ENCODE assay signal across 20 cellular contexts in the genomic region with DNA sequence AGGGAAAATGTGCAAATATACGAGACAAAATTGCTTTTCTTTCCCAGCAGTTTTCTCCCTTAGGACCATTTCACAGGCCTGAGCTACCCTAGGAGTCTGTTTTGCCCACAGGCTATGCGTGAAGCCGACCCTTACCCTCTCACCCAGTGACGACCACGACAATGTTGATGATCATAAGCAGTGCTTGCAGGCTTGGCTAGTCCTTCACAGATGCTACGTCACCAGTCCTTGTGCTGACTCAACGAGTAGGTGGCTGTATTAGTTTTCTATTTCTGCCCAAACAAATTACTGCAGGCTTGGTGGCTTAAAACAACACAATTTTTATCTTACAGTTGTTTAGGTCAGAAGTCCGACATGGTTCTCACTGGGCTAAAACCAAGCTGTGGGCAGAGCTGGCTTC.
"Had no signal": no experiment of that assay in that cellular context is flagged by ENCODE, and none has a peak within 500 bp of the region (broad histone marks: within the 10 kb centered on the region; RNA-seq: fewer than 3 reads in every experiment).

No MANE protein-coding gene starts in this region.

- H3K4me3 ChIP-seq: adrenal gland, breast epithelium, lung, tibial nerve, vagina had no signal

- H3K4me3 Mint-ChIP-seq: activated CD8-positive, alpha-beta T cell treated with anti-CD3 and anti-CD28 coated beads for 36 hours; activated naive CD4-positive, alpha-beta T cell treated with anti-CD3 and anti-CD28 coated beads, Interleukin-2, amount 50 U/mL, for 24 hours; endodermal cell; neural crest cell; T-helper 17 cell had no signal

- H3K27ac Mint-ChIP-seq: activated CD8-positive, alpha-beta T cell treated with anti-CD3 and anti-CD28 coated beads for 36 hours; activated naive CD4-positive, alpha-beta T cell treated with anti-CD3 and anti-CD28 coated beads, Interleukin-2, amount 50 U/mL, for 24 hours; endodermal cell; T-helper 17 cell had no signal

- H3K4me1 Mint-ChIP-seq: activated naive CD4-positive, alpha-beta T cell treated with anti-CD3 and anti-CD28 coated beads, Interleukin-2, amount 50 U/mL, for 24 hours; endodermal cell; T-helper 17 cell had no signal

- H3K9me3 Mint-ChIP-seq: activated CD8-positive, alpha-beta T cell treated with anti-CD3 and anti-CD28 coated beads for 36 hours; activated naive CD4-positive, alpha-beta T cell treated with anti-CD3 and anti-CD28 coated beads, Interleukin-2, amount 50 U/mL, for 24 hours; endodermal cell had no signal

- DNase-seq: activated CD4-positive, alpha-beta T cell treated with anti-CD3 and anti-CD28 coated beads for 4 hours; activated CD8-positive, alpha-beta T cell treated with anti-CD3 and anti-CD28 coated beads for 36 hours; activated effector memory CD4-positive, alpha-beta T cell treated with anti-CD3 and anti-CD28 coated beads, Interleukin-2, amount 50 U/mL, for 16 hours; activated T-cell treated with anti-CD3 and anti-CD28 coated beads, Interleukin-2, amount 50 U/mL, for 48 hours; adrenal gland; dermis blood vessel endothelial cell; endodermal cell; left cardiac atrium; stimulated activated CD4-positive, alpha-beta T cell treated with anti-CD3 and anti-CD28 coated beads, Interleukin-15, amount 100 ng/mL, for 24 hours; stimulated activated CD4-positive, alpha-beta T cell treated with anti-CD3 and anti-CD28 coated beads, Interleukin-4, amount 100 ng/mL, for 1 hour; stimulated activated naive CD4-positive, alpha-beta T cell; substantia nigra; T-helper 17 cell had no signal

- H3K27me3 ChIP-seq: adrenal gland, breast epithelium, tibial nerve, vagina had no signal

- H3K36me3 ChIP-seq: adrenal gland, breast epithelium, tibial nerve, vagina had no signal

- H3K79me2 ChIP-seq: parathyroid adenoma had no signal

- H3K27me3 Mint-ChIP-seq: activated CD8-positive, alpha-beta T cell treated with anti-CD3 and anti-CD28 coated beads for 36 hours; activated naive CD4-positive, alpha-beta T cell treated with anti-CD3 and anti-CD28 coated beads, Interleukin-2, amount 50 U/mL, for 24 hours had no signal

- H3K9me3 ChIP-seq: adrenal gland, breast epithelium, tibial nerve, vagina had no signal

- H3K9ac ChIP-seq: parathyroid adenoma had no signal

- H3K27ac ChIP-seq: adrenal gland, breast epithelium, parathyroid adenoma, vagina had no signal

- H3K36me3 Mint-ChIP-seq: activated naive CD4-positive, alpha-beta T cell treated with anti-CD3 and anti-CD28 coated beads, Interleukin-2, amount 50 U/mL, for 24 hours had no signal

- H2AFZ ChIP-seq: parathyroid adenoma had no signal

- ATAC-seq: activated CD8-positive, alpha-beta T cell treated with anti-CD3 and anti-CD28 coated beads for 36 hours; left cardiac atrium; T-helper 17 cell had no signal

- H3K4me1 ChIP-seq: adrenal gland, breast epithelium, parathyroid adenoma, tibial nerve, vagina had no signal
